ENCODE assay signal across 9 cellular contexts in the genomic region with DNA sequence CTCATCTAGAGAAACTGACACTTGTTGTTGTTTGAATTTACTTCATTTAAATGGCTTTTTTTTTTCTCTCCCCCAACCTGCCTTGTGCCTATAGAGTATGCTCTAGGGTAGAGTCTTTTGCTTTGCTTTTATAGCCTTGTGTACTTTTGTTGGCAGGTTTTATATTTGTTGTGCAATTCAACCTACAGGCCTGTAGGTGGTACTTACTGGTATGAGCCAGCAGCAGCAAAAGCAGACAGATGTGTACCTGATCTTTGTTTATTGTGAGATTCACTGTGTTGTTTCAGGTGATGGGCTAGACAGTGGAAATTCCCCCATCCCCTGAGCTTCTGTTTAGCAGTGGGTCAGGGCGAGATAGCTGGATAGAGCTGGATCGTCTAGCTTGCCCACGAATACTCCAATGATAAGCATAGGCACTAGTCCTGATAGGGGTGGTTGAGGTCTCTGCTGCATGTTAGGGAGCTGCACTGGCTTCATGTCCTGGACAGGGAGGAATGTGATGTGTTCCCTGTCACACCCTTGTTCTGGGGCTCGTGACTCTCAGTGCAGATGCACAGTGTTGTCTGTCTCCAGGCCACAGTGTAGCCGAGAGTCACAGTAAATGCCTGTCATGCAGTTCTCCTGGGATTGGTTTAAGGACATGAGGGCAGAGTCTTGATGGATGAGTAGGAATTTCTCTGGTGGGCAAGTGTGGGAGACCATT. TPM values are rescaled to one million over a fixed set of nuclear protein-coding genes. Genes with fewer than 3 reads are reported as not detected.
DNase-seq lines count a peak whose midpoint lies in the region; ATAC-seq and TF ChIP-seq lines count a peak whose summit lies in the region.
"Had no signal": no experiment of that assay in that cellular context is flagged by ENCODE, and none has a peak within 500 bp of the region (broad histone marks: within the 10 kb centered on the region; RNA-seq: fewer than 3 reads in every experiment).

No MANE protein-coding gene starts in this region.

- ATAC-seq in DND-41 (ENCODE audit: insufficient read depth, low read depth) (0 out of 3 replicates have a peak, but pooled peaks have one; percentile 33), WTC11 (peak; percentile 93), left lung (peak; percentile 27), GM19455 (IDR thresholded peaks at IDR 0.05; ENCODE audit: unreplicated experiment) (no peak), HG02798 (IDR thresholded peaks at IDR 0.05; ENCODE audit: poor library complexity, unreplicated experiment) (no peak)

- H3K36me3 Mint-ChIP-seq in WTC11, result no peaks in the 10 kb centered on the region

- H3K27me3 ChIP-seq in DND-41 (ENCODE audit: insufficient read depth, low read length, poor library complexity), result no peaks in the 10 kb centered on the region
- no peaks in the 10 kb centered on the region for H3K27me3 ChIP-seq in left lung
- H3K27me3 ChIP-seq in testis, result no peaks in the 10 kb centered on the region

- no peak overlapping the region for H3K4me3 Mint-ChIP-seq in WTC11

- H3K36me3 ChIP-seq in DND-41 (ENCODE audit: insufficient read depth, low read length), result no peaks in the 10 kb centered on the region
- no peaks in the 10 kb centered on the region for H3K36me3 ChIP-seq in left lung
- H3K36me3 ChIP-seq in testis (ENCODE audit: low read depth, missing control alignments), result no peaks in the 10 kb centered on the region

- no peaks in the 10 kb centered on the region for H3K27me3 Mint-ChIP-seq in WTC11 (ENCODE audit: low read depth)

- POLR2A ChIA-PET in WTC11 (lab: Charles Lee), result no interaction called here

- TF ChIP-seq CTCF in DND-41 (IDR thresholded peaks at IDR 0.05; ENCODE audit: borderline replicate concordance, extremely low read depth, low read length, poor library complexity, severe bottlenecking) (peak; percentile 23), HFF-Myc (IDR thresholded peaks at IDR 0.05; ENCODE audit: low read depth, low read length, missing control alignments) (peak; percentile 23), WTC11 (IDR thresholded peaks at IDR 0.05) (peak; percentile 39; the same call in 1 of the 2 replicates), left lung (IDR thresholded peaks at IDR 0.05) (no peak), testis (IDR thresholded peaks at IDR 0.05) (no peak)

- no peak overlapping the region for H3K9ac ChIP-seq in DND-41 (ENCODE audit: low read depth, low read length)

- intact Hi-C loops in left lung (cut with DNase I), result no loop called here
- intact Hi-C loops in testis (cut with DNase I; ENCODE audit: low total_unique reads), result no loop called here

- H2AFZ ChIP-seq in DND-41 (ENCODE audit: low read depth, low read length), result no peak overlapping the region

- H3K9me3 Mint-ChIP-seq in WTC11, result no peaks in the 10 kb centered on the region; the same call in 1 of the 2 replicates

- H4K20me1 ChIP-seq in DND-41 (ENCODE audit: insufficient read depth, low read length), result peaks cover 27% of the 10 kb centered on the region

- H3K4me1 ChIP-seq in DND-41 (ENCODE audit: insufficient read depth, low read length) (no peaks in the 10 kb centered on the region), left lung (peaks cover 0 to 33% of the 10 kb centered on the region in 2 donors), testis (no peaks in the 10 kb centered on the region)

- no peak overlapping the region for H3K4me2 ChIP-seq in DND-41 (ENCODE audit: insufficient read depth, low read length)

- H3K27ac Mint-ChIP-seq in WTC11, result no peak overlapping the region

- DNase-seq in DND-41 (no peak), HFF-Myc (ENCODE audit: extremely low read depth, low read depth) (no peak), WTC11 (ENCODE audit: low spot score) (no peak), left lung (no peak), T-helper 2 cell (no peak), testis (no peak)
- DNase-seq: activated gamma-delta T cell had no signal

- H3K27ac ChIP-seq in DND-41 (ENCODE audit: low read length), result no peak overlapping the region
- H3K27ac ChIP-seq in left lung, result no peak overlapping the region
- H3K27ac ChIP-seq in testis, result no peak overlapping the region

- CTCF ChIA-PET in WTC11 (lab: Charles Lee), result interaction anchor here (0.9 to 2.1 kb wide), 3 partner anchors 37 to 136 kb away, joined by 4 to 6 read pairs (median 4); no protein-coding TSS in a partner anchor

- no peak for TF ChIP-seq POLR2A in testis (IDR thresholded peaks at IDR 0.05)

- WGBS in testis, 2 donors, result 84 to 93% methylated on average over 3 to 5 of the region's 5 CpGs

- peaks cover 20% of the 10 kb centered on the region for H3K4me1 Mint-ChIP-seq in WTC11

- H3K79me2 ChIP-seq in DND-41 (ENCODE audit: insufficient read depth, low read length), result peaks cover 62% of the 10 kb centered on the region

- H3K4me3 ChIP-seq in DND-41 (ENCODE audit: low read depth in 1 of 2, low read length in 2 of 2) (no peak overlapping the region), HFF-Myc (replicated peaks; ENCODE audit: low read depth, low read length) (no peak overlapping the region), left lung (no peak overlapping the region), testis (no peak overlapping the region)

- peaks cover 9% of the 10 kb centered on the region for H3K9me3 ChIP-seq in DND-41 (ENCODE audit: insufficient read depth, low read length, severe bottlenecking)
- H3K9me3 ChIP-seq in left lung, result no peaks in the 10 kb centered on the region
- H3K9me3 ChIP-seq in testis, result no peaks in the 10 kb centered on the region

TF ChIP-seq in WTC11, 78 proteins besides CTCF, POLR2A, EP300 and RAD21:
- TF ChIP-seq, protein P1, sequence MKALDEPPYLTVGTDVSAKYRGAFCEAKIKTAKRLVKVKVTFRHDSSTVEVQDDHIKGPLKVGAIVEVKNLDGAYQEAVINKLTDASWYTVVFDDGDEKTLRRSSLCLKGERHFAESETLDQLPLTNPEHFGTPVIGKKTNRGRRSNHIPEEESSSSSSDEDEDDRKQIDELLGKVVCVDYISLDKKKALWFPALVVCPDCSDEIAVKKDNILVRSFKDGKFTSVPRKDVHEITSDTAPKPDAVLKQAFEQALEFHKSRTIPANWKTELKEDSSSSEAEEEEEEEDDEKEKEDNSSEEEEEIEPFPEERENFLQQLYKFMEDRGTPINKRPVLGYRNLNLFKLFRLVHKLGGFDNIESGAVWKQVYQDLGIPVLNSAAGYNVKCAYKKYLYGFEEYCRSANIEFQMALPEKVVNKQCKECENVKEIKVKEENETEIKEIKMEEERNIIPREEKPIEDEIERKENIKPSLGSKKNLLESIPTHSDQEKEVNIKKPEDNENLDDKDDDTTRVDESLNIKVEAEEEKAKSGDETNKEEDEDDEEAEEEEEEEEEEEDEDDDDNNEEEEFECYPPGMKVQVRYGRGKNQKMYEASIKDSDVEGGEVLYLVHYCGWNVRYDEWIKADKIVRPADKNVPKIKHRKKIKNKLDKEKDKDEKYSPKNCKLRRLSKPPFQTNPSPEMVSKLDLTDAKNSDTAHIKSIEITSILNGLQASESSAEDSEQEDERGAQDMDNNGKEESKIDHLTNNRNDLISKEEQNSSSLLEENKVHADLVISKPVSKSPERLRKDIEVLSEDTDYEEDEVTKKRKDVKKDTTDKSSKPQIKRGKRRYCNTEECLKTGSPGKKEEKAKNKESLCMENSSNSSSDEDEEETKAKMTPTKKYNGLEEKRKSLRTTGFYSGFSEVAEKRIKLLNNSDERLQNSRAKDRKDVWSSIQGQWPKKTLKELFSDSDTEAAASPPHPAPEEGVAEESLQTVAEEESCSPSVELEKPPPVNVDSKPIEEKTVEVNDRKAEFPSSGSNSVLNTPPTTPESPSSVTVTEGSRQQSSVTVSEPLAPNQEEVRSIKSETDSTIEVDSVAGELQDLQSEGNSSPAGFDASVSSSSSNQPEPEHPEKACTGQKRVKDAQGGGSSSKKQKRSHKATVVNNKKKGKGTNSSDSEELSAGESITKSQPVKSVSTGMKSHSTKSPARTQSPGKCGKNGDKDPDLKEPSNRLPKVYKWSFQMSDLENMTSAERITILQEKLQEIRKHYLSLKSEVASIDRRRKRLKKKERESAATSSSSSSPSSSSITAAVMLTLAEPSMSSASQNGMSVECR (CRISPR knock-in tag; IDR thresholded peaks at IDR 0.05; ENCODE audit: borderline replicate concordance), result no peak
- TF ChIP-seq GTF2I (CRISPR knock-in tag; conservative IDR thresholded peaks at IDR 0.05) (no peak), NR1H2 (CRISPR knock-in tag; IDR thresholded peaks at IDR 0.05) (no peak), ZBTB21 (CRISPR knock-in tag; IDR thresholded peaks at IDR 0.05; ENCODE audit: borderline replicate concordance) (no peak), RELA (CRISPR knock-in tag; IDR thresholded peaks at IDR 0.05; ENCODE audit: borderline replicate concordance) (no peak), TCF7 (CRISPR knock-in tag; IDR thresholded peaks at IDR 0.05; ENCODE audit: low read depth) (no peak)
- TF ChIP-seq, protein P2, sequence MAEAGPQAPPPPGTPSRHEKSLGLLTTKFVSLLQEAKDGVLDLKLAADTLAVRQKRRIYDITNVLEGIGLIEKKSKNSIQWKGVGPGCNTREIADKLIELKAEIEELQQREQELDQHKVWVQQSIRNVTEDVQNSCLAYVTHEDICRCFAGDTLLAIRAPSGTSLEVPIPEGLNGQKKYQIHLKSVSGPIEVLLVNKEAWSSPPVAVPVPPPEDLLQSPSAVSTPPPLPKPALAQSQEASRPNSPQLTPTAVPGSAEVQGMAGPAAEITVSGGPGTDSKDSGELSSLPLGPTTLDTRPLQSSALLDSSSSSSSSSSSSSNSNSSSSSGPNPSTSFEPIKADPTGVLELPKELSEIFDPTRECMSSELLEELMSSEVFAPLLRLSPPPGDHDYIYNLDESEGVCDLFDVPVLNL (CRISPR knock-in tag; IDR thresholded peaks at IDR 0.05; ENCODE audit: borderline replicate concordance, low read depth), result no peak

RNA-seq across cellular contexts. Expression of gene DNAJC3, which starts 21.3 kb away (rescaled TPM):
- total RNA-seq in WTC11 (2021) (16.7 to 20.0 TPM (median 17.9 TPM) in 3 replicates), left lung (10 to 100 TPM; 61.2 to 87.8 TPM), testis (10 to 100 TPM; 26.0 to 39.4 TPM)
- 18.2 TPM for polyA plus RNA-seq in testis (ENCODE audit: insufficient read depth, low read depth, low replicate concordance)

RNA-seq across cellular contexts. Expression of gene DZIP1, which starts 53.7 kb away (rescaled TPM):
- 31.0 to 33.5 TPM (median 32.0 TPM) in 3 replicates for total RNA-seq in WTC11 (2021)
- 10 to 100 TPM in 1 of 2 donors, 1 to 10 TPM in 1; 8.2 to 11.0 TPM for total RNA-seq in left lung
- total RNA-seq in testis, result 10 to 100 TPM; 54.7 to 63.7 TPM
- polyA plus RNA-seq in testis (ENCODE audit: insufficient read depth, low read depth, low replicate concordance), result 143 TPM

Comparison
In these comparisons a context has a peak if more than half of its experiments do, and no peak if none do; other contexts are left out.
1. ATAC-seq: peak in DND-41 (single experiment), WTC11 (single experiment) and left lung (single experiment); none in GM19455 (single experiment) and HG02798 (single experiment).
2. CTCF ChIP-seq: peak in DND-41 (single experiment), HFF-Myc (single experiment) and WTC11 (single experiment); none in left lung (0 of 2) and testis (0 of 3).